ENCODE assay signal across 12 cellular contexts in the genomic region with DNA sequence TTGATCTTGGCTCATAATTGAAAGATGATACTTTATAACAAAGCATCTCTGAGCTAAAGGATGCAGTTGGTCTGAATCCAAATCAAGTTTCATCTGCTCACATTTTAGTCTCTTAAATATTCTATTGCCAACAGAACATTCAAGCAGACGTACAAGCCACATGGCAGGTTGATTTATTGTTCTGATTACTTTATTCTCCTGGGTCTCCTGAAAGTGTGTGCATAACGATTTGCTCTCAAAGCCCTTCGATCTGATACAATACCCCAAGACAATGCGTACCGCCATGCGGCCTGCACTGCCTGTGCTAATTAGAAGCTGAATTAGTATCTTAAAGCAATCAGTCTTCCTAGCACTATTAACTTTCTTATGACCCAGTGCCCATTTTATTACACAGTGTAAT. TPM values are rescaled to one million over a fixed set of nuclear protein-coding genes. Genes with fewer than 3 reads are reported as not detected.
DNase-seq lines count a peak whose midpoint lies in the region; ATAC-seq, FAIRE-seq and TF ChIP-seq lines count a peak whose summit lies in the region.
"Had no signal": no experiment of that assay in that cellular context is flagged by ENCODE, and none has a peak within 500 bp of the region (broad histone marks: within the 10 kb centered on the region; RNA-seq: fewer than 3 reads in every experiment).

No MANE protein-coding gene starts in this region.

- no peaks in the 10 kb centered on the region for H3K79me2 ChIP-seq in keratinocyte (ENCODE audit: control insufficient read depth, insufficient read depth, low read length)

- H3K9ac ChIP-seq in keratinocyte (ENCODE audit: control insufficient read depth, extremely low read depth, insufficient read depth, low read length) = no peak overlapping the region
- H3K9ac ChIP-seq: BLaER1 treated with 17β-estradiol and CSF1 and Interleukin-3, amounts not matched to agents 10 nM and 100 nM had no signal

- TF ChIP-seq CTCF in A549 (IDR thresholded peaks at IDR 0.05) = no peak
- TF ChIP-seq CTCF in keratinocyte (optimal IDR thresholded peaks at IDR 0.05 in 1 of 3, IDR thresholded peaks at IDR 0.05 in 1 of 3, conservative IDR thresholded peaks at IDR 0.05 in 1 of 3; ENCODE audit: extremely low read depth in 1 of 3, insufficient read depth in 2 of 3, low read length in 3 of 3) = no peak
- TF ChIP-seq CTCF in pancreas (IDR thresholded peaks at IDR 0.05) = no peak

- dilution Hi-C loops in keratinocyte (cut with MboI; ENCODE audit: extremely low pct_ligation_motif_present, low sequenced_read_pairs) = no loop called here

- H3K9me3 ChIP-seq in A549 = no peaks in the 10 kb centered on the region
- no peaks in the 10 kb centered on the region for H3K9me3 ChIP-seq in keratinocyte (ENCODE audit: control insufficient read depth, low read depth, low read length)
- H3K9me3 ChIP-seq in pancreas = no peaks in the 10 kb centered on the region

- POLR2A ChIA-PET in A549 (lab: Yijun Ruan, JAX) = no interaction called here

- H2AFZ ChIP-seq in keratinocyte (ENCODE audit: control insufficient read depth, low read length) = no peak overlapping the region

- DNase-seq in A549 (ENCODE audit: low read depth in 1 of 2, low spot score in 1 of 2) (no peak), DMS153 treated with DMSO at 0.1 percent for 48 hours (lab: John Stamatoyannopoulos, UW; ENCODE audit: unreplicated experiment) (peak; percentile 30), NCI-H146 treated with DMSO at 0.1 percent for 48 hours (lab: John Stamatoyannopoulos, UW; ENCODE audit: unreplicated experiment) (peak; percentile 37), keratinocyte (ENCODE audit: low read depth, low spot score) (no peak), pancreas (no peak), D341Med (ENCODE audit: low spot score) (no peak)
- no peak for DNase-seq in activated CD4-positive, alpha-beta T cell treated with anti-CD3 and anti-CD28 coated beads for 48 hours
- DNase-seq: CD8-positive, alpha-beta T cell; GOT3; NCI-H226; Right ventricle myocardium superior had no signal

- no peak for TF ChIP-seq POLR2A in A549 (IDR thresholded peaks at IDR 0.05; ENCODE audit: low read length)

- WGBS in A549 (ENCODE audit: missing lambda C conversion rate) = 91% methylated on average over 6 of the region's 6 CpGs
- 83 to 84% methylated on average over 6 of the region's 6 CpGs for WGBS in pancreas, 2 donors

- H3K27ac ChIP-seq in A549 (peak overlapping the region; percentile 44 to 80; a peak in 3 of 6 replicates), keratinocyte (ENCODE audit: control insufficient read depth, insufficient read depth, low read length) (no peak overlapping the region), pancreas (no peak overlapping the region)
- H3K27ac ChIP-seq: BLaER1 treated with 17β-estradiol and CSF1 and Interleukin-3, amounts not matched to agents 10 nM and 100 nM had no signal

- CTCF ChIA-PET in A549 (lab: Yijun Ruan, JAX) = interaction anchor here (0.6 to 3.9 kb wide), 28 partner anchors 8 to 665 kb away, joined by 3 to 38 read pairs (median 4); no protein-coding TSS in a partner anchor

- no peak for TF ChIP-seq EP300 in A549 (IDR thresholded peaks at IDR 0.05)

- FAIRE-seq in A549 (lab: Jason Lieb, UNC) (no peak), keratinocyte (lab: Jason Lieb, UNC) (peak; percentile 36), pancreas (lab: Jason Lieb, UNC) (no peak)

- no peak overlapping the region for H3K4me3 ChIP-seq in A549
- H3K4me3 ChIP-seq in keratinocyte (ENCODE audit: control insufficient read depth in 2 of 3, extremely low read depth in 1 of 3, insufficient read depth in 2 of 3, low read depth in 1 of 3, low read length in 3 of 3) = no peak overlapping the region
- no peak overlapping the region for H3K4me3 ChIP-seq in pancreas
- H3K4me3 ChIP-seq: BLaER1 treated with 17β-estradiol and CSF1 and Interleukin-3, amounts not matched to agents 10 nM and 100 nM had no signal

- no peaks in the 10 kb centered on the region for H3K36me3 ChIP-seq in keratinocyte (ENCODE audit: control insufficient read depth in 2 of 2, extremely low read depth in 1 of 2, insufficient read depth in 2 of 2, low read length in 2 of 2)
- H3K36me3 ChIP-seq in pancreas = no peaks in the 10 kb centered on the region
- H3K36me3 ChIP-seq: BLaER1 treated with 17β-estradiol and CSF1 and Interleukin-3, amounts not matched to agents 10 nM and 100 nM had no signal

- intact Hi-C loops in pancreas (cut with DNase I) = loop anchor here in 2 of 3 donors (10.0 kb wide), 1 partner anchor 179 kb away; no protein-coding TSS in a partner anchor

- H3K27me3 ChIP-seq in keratinocyte (ENCODE audit: control insufficient read depth, extremely low read depth, insufficient read depth, low read length) (no peaks in the 10 kb centered on the region), pancreas (no peaks in the 10 kb centered on the region)
- H3K27me3 ChIP-seq: BLaER1 treated with 17β-estradiol and CSF1 and Interleukin-3, amounts not matched to agents 10 nM and 100 nM had no signal

- H4K20me1 ChIP-seq in keratinocyte (ENCODE audit: control insufficient read depth, extremely low read depth, insufficient read depth, low read length) = no peaks in the 10 kb centered on the region
- H4K20me1 ChIP-seq: BLaER1 treated with 17β-estradiol and CSF1 and Interleukin-3, amounts not matched to agents 10 nM and 100 nM had no signal

- H3K9me1 ChIP-seq in keratinocyte (ENCODE audit: control insufficient read depth, extremely low read depth, insufficient read depth, low read length) = no peaks in the 10 kb centered on the region

- ATAC-seq in A549 = no peak
- ATAC-seq in pancreas = no peak
- ATAC-seq: CD8-positive, alpha-beta T cell had no signal

- H3K4me1 ChIP-seq in A549 = peaks cover 6% of the 10 kb centered on the region; the same call in 2 of the 3 replicates
- H3K4me1 ChIP-seq in keratinocyte (ENCODE audit: control insufficient read depth, extremely low read depth, insufficient read depth, low read length) = peaks cover 5% of the 10 kb centered on the region
- peaks cover 0 to 4% (median 2%) of the 10 kb centered on the region in 3 donors for H3K4me1 ChIP-seq in pancreas

- TF ChIP-seq RAD21 in A549 (conservative IDR thresholded peaks at IDR 0.05 in 1 of 2, IDR thresholded peaks at IDR 0.05 in 1 of 2) = no peak

- H3K4me2 ChIP-seq in A549 = no peak overlapping the region
- no peak overlapping the region for H3K4me2 ChIP-seq in keratinocyte (ENCODE audit: control insufficient read depth, extremely low read depth, insufficient read depth, low read depth, low read length)
- H3K4me2 ChIP-seq: BLaER1 treated with 17β-estradiol and CSF1 and Interleukin-3, amounts not matched to agents 10 nM and 100 nM had no signal

TF ChIP-seq in A549, 52 proteins besides CTCF, POLR2A, EP300 and RAD21:
- TF ChIP-seq FOXS1 (CRISPR knock-in tag; IDR thresholded peaks at IDR 0.05) = no peak
- TF ChIP-seq HOXA7 (CRISPR knock-in tag; IDR thresholded peaks at IDR 0.05) = no peak
- TF ChIP-seq, protein P1, sequence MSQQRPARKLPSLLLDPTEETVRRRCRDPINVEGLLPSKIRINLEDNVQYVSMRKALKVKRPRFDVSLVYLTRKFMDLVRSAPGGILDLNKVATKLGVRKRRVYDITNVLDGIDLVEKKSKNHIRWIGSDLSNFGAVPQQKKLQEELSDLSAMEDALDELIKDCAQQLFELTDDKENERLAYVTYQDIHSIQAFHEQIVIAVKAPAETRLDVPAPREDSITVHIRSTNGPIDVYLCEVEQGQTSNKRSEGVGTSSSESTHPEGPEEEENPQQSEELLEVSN (IDR thresholded peaks at IDR 0.05; ENCODE audit: borderline replicate concordance, low read depth) = no peak
- no peak for TF ChIP-seq HDAC2 (IDR thresholded peaks at IDR 0.05)
- TF ChIP-seq, protein P2, sequence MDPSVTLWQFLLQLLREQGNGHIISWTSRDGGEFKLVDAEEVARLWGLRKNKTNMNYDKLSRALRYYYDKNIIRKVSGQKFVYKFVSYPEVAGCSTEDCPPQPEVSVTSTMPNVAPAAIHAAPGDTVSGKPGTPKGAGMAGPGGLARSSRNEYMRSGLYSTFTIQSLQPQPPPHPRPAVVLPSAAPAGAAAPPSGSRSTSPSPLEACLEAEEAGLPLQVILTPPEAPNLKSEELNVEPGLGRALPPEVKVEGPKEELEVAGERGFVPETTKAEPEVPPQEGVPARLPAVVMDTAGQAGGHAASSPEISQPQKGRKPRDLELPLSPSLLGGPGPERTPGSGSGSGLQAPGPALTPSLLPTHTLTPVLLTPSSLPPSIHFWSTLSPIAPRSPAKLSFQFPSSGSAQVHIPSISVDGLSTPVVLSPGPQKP (IDR thresholded peaks at IDR 0.05; ENCODE audit: low read depth, low read length) = no peak
- no peak for TF ChIP-seq RCOR1 (IDR thresholded peaks at IDR 0.05; ENCODE audit: low read depth, low read length)
- TF ChIP-seq KDM5A (IDR thresholded peaks at IDR 0.05) = no peak
- no peak for TF ChIP-seq CBX2 (IDR thresholded peaks at IDR 0.05; ENCODE audit: borderline replicate concordance, low read depth)
- TF ChIP-seq JUN (IDR thresholded peaks at IDR 0.05) = no peak
- TF ChIP-seq RARB (CRISPR knock-in tag; IDR thresholded peaks at IDR 0.05) = no peak
- TF ChIP-seq ZNF302 (CRISPR knock-in tag; IDR thresholded peaks at IDR 0.05) = no peak
- no peak for TF ChIP-seq BHLHE40 (IDR thresholded peaks at IDR 0.05; ENCODE audit: low read depth, low read length)
- TF ChIP-seq FOSL2 (IDR thresholded peaks at IDR 0.05) = no peak
- TF ChIP-seq FOSL2 (CRISPR knock-in tag; IDR thresholded peaks at IDR 0.05) = no peak

RNA-seq across cellular contexts. Expression of a gene that starts 56.9 kb away (rescaled TPM):
- polyA plus RNA-seq in A549 (2011; rRNA removed) (0.28 and 0.31 TPM in 2 replicates), A549 (2017; fragmentation: RNase III; extraction: RNeasy Plus Mini Kit Qiagen cat#74134 plus additional on column Dnase treatment) (0.32 to 0.45 TPM (median 0.37 TPM) in 3 replicates), keratinocyte (0.09 to 0.18 TPM (median 0.12 TPM) in 3 replicates), pancreas (1 to 10 TPM in 1 of 2 donors, under 1 TPM in 1; 0.75 to 2.1 TPM)
- 0.30 TPM in 2 replicates for polyA plus RNA-seq in A549 (2012; cell fraction: cytosol; rRNA removed)
- 0.30 and 0.49 TPM in 2 replicates for polyA plus RNA-seq in A549 (2012; cell fraction: nucleus; rRNA removed)
- polyA minus RNA-seq in A549 (2011; rRNA and poly(A)+ RNA removed) = 0.41 and 0.68 TPM in 2 replicates
- not detected for polyA plus RNA-seq in keratinocyte (2011; ENCODE audit: low read depth)
- polyA plus RNA-seq in keratinocyte (2011; cell fraction: cytosol; rRNA removed) = 0.09 and 0.10 TPM in 2 replicates
- 0.11 and 0.16 TPM in 2 replicates for polyA plus RNA-seq in keratinocyte (2011; cell fraction: nucleus; rRNA removed)
- polyA plus RNA-seq in keratinocyte (2012; ENCODE audit: low replicate concordance) = 0.14 TPM in 1 of 2 replicates, not detected in the other
- 0.10 TPM in 1 of 3 replicates, not detected in the others for polyA minus RNA-seq in keratinocyte
- not detected for polyA minus RNA-seq in keratinocyte (2011; cell fraction: cytosol; rRNA and poly(A)+ RNA removed)
- polyA minus RNA-seq in keratinocyte (2011; cell fraction: nucleus; rRNA and poly(A)+ RNA removed) = not detected in 2 replicates
- total RNA-seq in pancreas = 1 to 10 TPM; 1.1 to 5.5 (median 2.2) TPM
- total RNA-seq: CD8-positive, alpha-beta T cell; Right ventricle myocardium superior had no signal

Comparison
In these comparisons a context has a peak if more than half of its experiments do, and no peak if none do; other contexts are left out.
1. DNase-seq: peak in DMS153 treated with DMSO at 0.1 percent for 48 hours (single experiment) and NCI-H146 treated with DMSO at 0.1 percent for 48 hours (single experiment); none in A549 (0 of 2), keratinocyte (single experiment), pancreas (0 of 6), activated CD4-positive, alpha-beta T cell treated with anti-CD3 and anti-CD28 coated beads for 48 hours (single experiment) and D341Med (single experiment).
2. H3K27ac ChIP-seq: peak in A549 (2 of 2); none in keratinocyte (single experiment) and pancreas (0 of 4).